29 cellular contexts compared by ENCODE assay signal in genomic region chr18:48752928-48753327, GRCh38.
"Had no signal": no experiment of that assay in that cellular context is flagged by ENCODE, and none has a peak within 500 bp of the region (broad histone marks: within the 10 kb centered on the region; RNA-seq: fewer than 3 reads in every experiment).

No MANE protein-coding gene starts in this region.

- H3K27me3 ChIP-seq: colonic mucosa, heart right ventricle, ovary, right lobe of liver, suprapubic skin had no signal

- H3K36me3 Mint-ChIP-seq: naive B cell; natural killer cell treated with Interleukin-12 subunit alpha and Interleukin-12 subunit beta and Interleukin-15 and Interleukin-18, amount 100 ng/mL, for 72 hours had no signal

- ATAC-seq: esophagus mucosa; heart right ventricle; mucosa of descending colon; stimulated activated naive CD8-positive, alpha-beta T cell treated with anti-CD3 and anti-CD28 coated beads, Interleukin-15, amount 100 ng/mL, for 72 hours had no signal

- H3K4me1 ChIP-seq: colonic mucosa, right lobe of liver had no signal

- DNase-seq: central memory CD4-positive, alpha-beta T cell; colonic mucosa; effector CD8-positive, alpha-beta T cell; endodermal cell; foreskin melanocyte; glutamatergic neuron; heart right ventricle; hippocampal formation; mesenchymal stem cell; naive B cell; ovary; small intestine; stimulated activated CD4-positive, alpha-beta T cell treated with anti-CD3 and anti-CD28 coated beads, Interleukin-12 subunit alpha, Interleukin-12 subunit beta, amount 100 ng/mL, for 4 hours; stimulated activated CD4-positive, alpha-beta T cell treated with anti-CD3 and anti-CD28 coated beads, Interleukin-1b, Interleukin-23, amount 100 ng/mL, for 48 hours; stimulated activated CD4-positive, alpha-beta T cell treated with anti-CD3 and anti-CD28 coated beads, Interleukin-4, amount 100 ng/mL, for 1 hour; stimulated activated CD8-positive, alpha-beta memory T cell treated with anti-CD3 and anti-CD28 coated beads, Interleukin-4, amount 100 ng/mL, for 48 hours; stimulated activated naive CD4-positive, alpha-beta T cell; stimulated activated naive CD8-positive, alpha-beta T cell treated with anti-CD3 and anti-CD28 coated beads, Interleukin-15, amount 100 ng/mL, for 72 hours had no signal

- H3K27me3 Mint-ChIP-seq: dendritic cell treated with granulocyte-macrophage colony-stimulating factor and Interleukin-4, amounts not matched to agents 40 ng/mL and 50 ng/mL, for 4 days; naive B cell; natural killer cell treated with Interleukin-12 subunit alpha and Interleukin-12 subunit beta and Interleukin-15 and Interleukin-18, amount 100 ng/mL, for 72 hours; stimulated activated naive CD8-positive, alpha-beta T cell treated with anti-CD3 and anti-CD28 coated beads, Interleukin-15, amount 100 ng/mL, for 72 hours; type B pancreatic cell had no signal

- H3K9me3 Mint-ChIP-seq: dendritic cell treated with granulocyte-macrophage colony-stimulating factor and Interleukin-4, amounts not matched to agents 40 ng/mL and 50 ng/mL, for 4 days; endodermal cell; natural killer cell treated with Interleukin-12 subunit alpha and Interleukin-12 subunit beta and Interleukin-15 and Interleukin-18, amount 100 ng/mL, for 72 hours; stimulated activated naive CD8-positive, alpha-beta T cell treated with anti-CD3 and anti-CD28 coated beads, Interleukin-15, amount 100 ng/mL, for 72 hours; type B pancreatic cell had no signal

- H3K27ac ChIP-seq: colonic mucosa, epithelial cell of prostate, ovary, right lobe of liver, suprapubic skin had no signal

- H3K4me3 ChIP-seq: colonic mucosa, heart right ventricle, lung, mucosa of descending colon, ovary, right lobe of liver, suprapubic skin had no signal

- H3K36me3 ChIP-seq: colonic mucosa, ovary had no signal

- H3K4me3 Mint-ChIP-seq: dendritic cell treated with granulocyte-macrophage colony-stimulating factor and Interleukin-4, amounts not matched to agents 40 ng/mL and 50 ng/mL, for 4 days; endodermal cell; mesothelial cell of epicardium; naive B cell; natural killer cell treated with Interleukin-12 subunit alpha and Interleukin-12 subunit beta and Interleukin-15 and Interleukin-18, amount 100 ng/mL, for 72 hours; neural crest cell; stimulated activated naive CD8-positive, alpha-beta T cell treated with anti-CD3 and anti-CD28 coated beads, Interleukin-15, amount 100 ng/mL, for 72 hours; type B pancreatic cell had no signal

- H3K27ac Mint-ChIP-seq: dendritic cell treated with granulocyte-macrophage colony-stimulating factor and Interleukin-4, amounts not matched to agents 40 ng/mL and 50 ng/mL, for 4 days; endodermal cell; mesothelial cell of epicardium; natural killer cell treated with Interleukin-12 subunit alpha and Interleukin-12 subunit beta and Interleukin-15 and Interleukin-18, amount 100 ng/mL, for 72 hours; stimulated activated naive CD8-positive, alpha-beta T cell treated with anti-CD3 and anti-CD28 coated beads, Interleukin-15, amount 100 ng/mL, for 72 hours; type B pancreatic cell had no signal

- H3K9me3 ChIP-seq: colonic mucosa, mucosa of descending colon, ovary, right lobe of liver, suprapubic skin had no signal

- H3K4me1 Mint-ChIP-seq: endodermal cell; stimulated activated naive CD8-positive, alpha-beta T cell treated with anti-CD3 and anti-CD28 coated beads, Interleukin-15, amount 100 ng/mL, for 72 hours had no signal
